ENCODE assay signal across 12 cellular contexts in genomic region chr11:36454551-36454950, GRCh38. TPM values are rescaled to one million over a fixed set of nuclear protein-coding genes. Genes with fewer than 3 reads are reported as not detected.
DNase-seq lines count a peak whose midpoint lies in the region; ATAC-seq and TF ChIP-seq lines count a peak whose summit lies in the region.
"Had no signal": no experiment of that assay in that cellular context is flagged by ENCODE, and none has a peak within 500 bp of the region (broad histone marks: within the 10 kb centered on the region; RNA-seq: fewer than 3 reads in every experiment).

No MANE protein-coding gene starts in this region.

- TF ChIP-seq EP300 in esophagus muscularis mucosa (IDR thresholded peaks at IDR 0.05), result no peak

- H3K4me1 ChIP-seq in BLaER1, result peaks cover 87% of the 10 kb centered on the region
- peaks cover 0 to 28% (median 3%) of the 10 kb centered on the region in 4 donors for H3K4me1 ChIP-seq in Peyer's patch
- peaks cover 26 to 47% (median 34%) of the 10 kb centered on the region in 4 donors for H3K4me1 ChIP-seq in esophagus muscularis mucosa
- H3K4me1 ChIP-seq in trophoblast cell (ENCODE audit: control insufficient read depth in 1 of 2, insufficient read depth in 2 of 2, low read length in 2 of 2), result peaks cover 24 to 27% of the 10 kb centered on the region in 2 experiments

- H3K27ac ChIP-seq in BLaER1 (peak overlapping the region; percentile 70; the same call in 1 of the 2 replicates), Peyer's patch (peak overlapping the region in 3 of 4 donors; percentile 48 to 81 (median 71)), esophagus muscularis mucosa (replicated peaks in 1 of 4) (peak overlapping the region in 3 of 4 donors; percentile 55 to 63 (median 62)), trophoblast cell (ENCODE audit: low read depth, low read length) (peak overlapping the region; percentile 95)

- ATAC-seq in HG03469 (IDR thresholded peaks at IDR 0.05; ENCODE audit: unreplicated experiment), result no peak
- ATAC-seq: activated CD8-positive, alpha-beta T cell treated with anti-CD3 and anti-CD28 coated beads for 36 hours had no signal

- H3K27me3 ChIP-seq in BLaER1 (no peaks in the 10 kb centered on the region; the same call in 1 of the 2 replicates), Peyer's patch (no peaks in the 10 kb centered on the region), esophagus muscularis mucosa (peaks cover 0 to 4% (median 0%) of the 10 kb centered on the region in 4 donors), trophoblast cell (ENCODE audit: insufficient read depth, low read length) (no peaks in the 10 kb centered on the region)
- H3K27me3 ChIP-seq: BE2C had no signal

- H3K9ac ChIP-seq in BLaER1, result no peak overlapping the region
- no peak overlapping the region for H3K9ac ChIP-seq in trophoblast cell (ENCODE audit: low read length)

- no peak overlapping the region for H2BK5ac ChIP-seq in trophoblast cell (ENCODE audit: low read depth, low read length, poor library complexity)

- no peak overlapping the region for H2AFZ ChIP-seq in trophoblast cell (ENCODE audit: insufficient read depth, low read length, poor library complexity)

- H4K12ac ChIP-seq in trophoblast cell (ENCODE audit: low read depth, low read length), result no peak overlapping the region

- H4K8ac ChIP-seq in trophoblast cell (ENCODE audit: low read depth, low read length), result peak overlapping the region; percentile 46

- no peaks in the 10 kb centered on the region for H3K36me3 Mint-ChIP-seq in glutamatergic neuron (ENCODE audit: unreplicated experiment)

- peak overlapping the region; percentile 22 for H4K91ac ChIP-seq in trophoblast cell (ENCODE audit: low read depth, low read length)

- 95% methylated on average over 13 of the region's 18 CpGs for WGBS in esophagus muscularis mucosa
- WGBS in trophoblast cell (ENCODE audit: extremely low coverage, insufficient coverage, insufficient read length), result no CpG with 5 or more reads among the region's 18 CpGs

- peak overlapping the region; percentile 90 for H3K4me2 ChIP-seq in BLaER1
- no peak overlapping the region for H3K4me2 ChIP-seq in trophoblast cell (ENCODE audit: low read length)

- H3K27me3 Mint-ChIP-seq in glutamatergic neuron (ENCODE audit: unreplicated experiment), result peaks cover 4% of the 10 kb centered on the region
- H3K27me3 Mint-ChIP-seq: activated CD8-positive, alpha-beta T cell treated with anti-CD3 and anti-CD28 coated beads for 36 hours had no signal

- no peak overlapping the region for H3K4ac ChIP-seq in trophoblast cell (ENCODE audit: low read depth, low read length)

- H3K14ac ChIP-seq in trophoblast cell (ENCODE audit: low read length), result no peak overlapping the region

- H3K79me2 ChIP-seq in trophoblast cell (ENCODE audit: control insufficient read depth, insufficient read depth, low read length, poor library complexity), result peaks cover 3% of the 10 kb centered on the region

- no peak overlapping the region for H3K4me3 ChIP-seq in BLaER1
- no peak overlapping the region for H3K4me3 ChIP-seq in Peyer's patch
- H3K4me3 ChIP-seq in esophagus muscularis mucosa, result no peak overlapping the region
- no peak overlapping the region for H3K4me3 ChIP-seq in trophoblast cell (ENCODE audit: low read depth, low read length)

- H2BK120ac ChIP-seq in trophoblast cell (ENCODE audit: insufficient read depth, low read length, poor library complexity), result no peak overlapping the region

- H4K20me1 ChIP-seq in BLaER1, result peaks cover 16% of the 10 kb centered on the region; the same call in 1 of the 2 replicates

- TF ChIP-seq POLR2A in Peyer's patch (IDR thresholded peaks at IDR 0.05), result no peak
- no peak for TF ChIP-seq POLR2A in esophagus muscularis mucosa (IDR thresholded peaks at IDR 0.05; ENCODE audit: low read depth)

- peaks cover 18% of the 10 kb centered on the region for H3K79me1 ChIP-seq in trophoblast cell (ENCODE audit: low read length)

- H3K27ac Mint-ChIP-seq in glutamatergic neuron (ENCODE audit: unreplicated experiment), result no peak overlapping the region
- H3K27ac Mint-ChIP-seq: activated CD8-positive, alpha-beta T cell treated with anti-CD3 and anti-CD28 coated beads for 36 hours had no signal

- H3K23ac ChIP-seq in trophoblast cell (ENCODE audit: low read length), result no peak overlapping the region

- no peak for TF ChIP-seq CTCF in Peyer's patch (IDR thresholded peaks at IDR 0.05)
- no peak for TF ChIP-seq CTCF in esophagus muscularis mucosa (IDR thresholded peaks at IDR 0.05)
- no peak for TF ChIP-seq CTCF in glutamatergic neuron (IDR thresholded peaks at IDR 0.05; ENCODE audit: partially characterized antibody, unreplicated experiment)

- DNase-seq in Peyer's patch (no peak), esophagus muscularis mucosa (ENCODE audit: extremely low spot score) (no peak), trophoblast cell (no peak), germinal center (ENCODE audit: low spot score) (no peak), glutamatergic neuron (no peak), NCI-H2029 (lab: John Stamatoyannopoulos, UW) (no peak)
- DNase-seq: activated CD8-positive, alpha-beta T cell treated with anti-CD3 and anti-CD28 coated beads for 36 hours; BE2C; NCI-H1694; NCI-H748 treated with DMSO at 0.1 percent for 48 hours had no signal

- H3K9me3 ChIP-seq in BLaER1 (no peaks in the 10 kb centered on the region), Peyer's patch (no peaks in the 10 kb centered on the region), esophagus muscularis mucosa (no peaks in the 10 kb centered on the region), trophoblast cell (ENCODE audit: insufficient read depth, low read depth, low read length) (no peaks in the 10 kb centered on the region)
- H3K9me3 ChIP-seq: BE2C had no signal

- H2AK5ac ChIP-seq in trophoblast cell (ENCODE audit: low read length), result peak overlapping the region; percentile 44

- peaks cover 31% of the 10 kb centered on the region for H3K36me3 ChIP-seq in BLaER1
- H3K36me3 ChIP-seq in Peyer's patch, result peaks cover 0 to 37% (median 0%) of the 10 kb centered on the region in 3 donors
- peaks cover 0 to 11% (median 0%) of the 10 kb centered on the region in 4 donors for H3K36me3 ChIP-seq in esophagus muscularis mucosa
- H3K36me3 ChIP-seq in trophoblast cell (ENCODE audit: control insufficient read depth in 1 of 2, insufficient read depth in 2 of 2, low read length in 2 of 2), result peaks cover 16 to 25% of the 10 kb centered on the region in 2 experiments
- H3K36me3 ChIP-seq: BE2C had no signal

- intact Hi-C loops in esophagus muscularis mucosa (cut with DNase I), result no loop called here

- peaks cover 6% of the 10 kb centered on the region for H3K9me3 Mint-ChIP-seq in glutamatergic neuron (ENCODE audit: unreplicated experiment)
- H3K9me3 Mint-ChIP-seq: activated CD8-positive, alpha-beta T cell treated with anti-CD3 and anti-CD28 coated beads for 36 hours had no signal

- H3K18ac ChIP-seq in trophoblast cell (ENCODE audit: low read length), result peak overlapping the region; percentile 15

- H3K4me1 Mint-ChIP-seq in glutamatergic neuron (ENCODE audit: low read depth, unreplicated experiment), result peaks cover 9% of the 10 kb centered on the region

- H3K4me3 Mint-ChIP-seq in glutamatergic neuron (ENCODE audit: unreplicated experiment), result no peak overlapping the region
- H3K4me3 Mint-ChIP-seq: activated CD8-positive, alpha-beta T cell treated with anti-CD3 and anti-CD28 coated beads for 36 hours had no signal

- H2BK12ac ChIP-seq in trophoblast cell (ENCODE audit: low read length), result no peak overlapping the region

RNA-seq across cellular contexts. Expression of gene TRAF6, which starts 55.5 kb away (rescaled TPM):
- total RNA-seq in Peyer's patch (10 to 100 TPM in 3 of 4 donors, 1 to 10 TPM in 1; 6.6 to 25.1 (median 18.4) TPM), esophagus muscularis mucosa (10 to 100 TPM; 10.3 to 16.4 (median 12.8) TPM), glutamatergic neuron (ENCODE audit: unreplicated experiment) (12.3 TPM)
- 10.6 and 12.0 TPM in 2 replicates for polyA plus RNA-seq in trophoblast cell (2013)
